8 cellular contexts compared by ENCODE assay signal in genomic region chr4:39706334-39706733, GRCh38. TPM values are rescaled to one million over a fixed set of nuclear protein-coding genes. Genes with fewer than 3 reads are reported as not detected.
DNase-seq lines count a peak whose midpoint lies in the region; ATAC-seq and TF ChIP-seq lines count a peak whose summit lies in the region.

No MANE protein-coding gene starts in this region.

- no peaks in the 10 kb centered on the region for H3K9me3 ChIP-seq in HEK293 (ENCODE audit: control insufficient read depth, insufficient read depth, low read depth, low read length)
- H3K9me3 ChIP-seq in body of pancreas: no peaks in the 10 kb centered on the region
- no peaks in the 10 kb centered on the region for H3K9me3 ChIP-seq in liver (ENCODE audit: control insufficient read depth in 4 of 4, low read length in 3 of 4)

- no peak overlapping the region for H3K4me3 Mint-ChIP-seq in activated naive CD8-positive, alpha-beta T cell treated with anti-CD3 and anti-CD28 coated beads for 36 hours

- no peak for TF ChIP-seq RAD21 in liver (IDR thresholded peaks at IDR 0.05)

- CTCF ChIA-PET in HEK293 (lab: Yijun Ruan, JAX): interaction anchor here (1.1 kb wide), 1 partner anchor 30 kb away, joined by 6 read pairs; no protein-coding TSS in a partner anchor

- POLR2A ChIA-PET in HEK293 (lab: Yijun Ruan, JAX): no interaction called here

- H3K27ac ChIP-seq in HEK293 (ENCODE audit: extremely low read depth, low read depth, low read length): no peak overlapping the region
- H3K27ac ChIP-seq in body of pancreas: peak overlapping the region in 2 of 4 donors; percentile 49 to 50
- H3K27ac ChIP-seq in liver (ENCODE audit: low read depth in 1 of 2, low read length in 2 of 2): no peak overlapping the region

- no peak overlapping the region for H3K9ac ChIP-seq in liver (ENCODE audit: low read depth in 1 of 2, low read length in 2 of 2)

- H3K4me1 ChIP-seq in HEK293 (ENCODE audit: control insufficient read depth, insufficient read depth, low read length) (no peaks in the 10 kb centered on the region; the same call in 1 of the 2 replicates), body of pancreas (peaks cover 44% of the 10 kb centered on the region), liver (ENCODE audit: control insufficient read depth in 4 of 4, insufficient read depth in 4 of 4, low read length in 3 of 4) (peaks cover 5 to 13% (median 8%) of the 10 kb centered on the region in 4 donors)

- H3K27me3 Mint-ChIP-seq in activated naive CD8-positive, alpha-beta T cell treated with anti-CD3 and anti-CD28 coated beads for 36 hours: no peaks in the 10 kb centered on the region

- H3K27me3 ChIP-seq in body of pancreas (no peaks in the 10 kb centered on the region), liver (ENCODE audit: control insufficient read depth in 4 of 4, insufficient read depth in 4 of 4, low read length in 3 of 4) (no peaks in the 10 kb centered on the region)

- no peak for TF ChIP-seq CTCF in HEK293 (tag by site-specific recombination; IDR thresholded peaks at IDR 0.05)
- TF ChIP-seq CTCF in body of pancreas (IDR thresholded peaks at IDR 0.05): no peak
- TF ChIP-seq CTCF in liver (IDR thresholded peaks at IDR 0.05; ENCODE audit: low read depth, low read length, missing input control): no peak
- TF ChIP-seq CTCF in omental fat pad (IDR thresholded peaks at IDR 0.05): no peak

- peaks cover 23% of the 10 kb centered on the region for H3K36me3 Mint-ChIP-seq in activated naive CD8-positive, alpha-beta T cell treated with anti-CD3 and anti-CD28 coated beads for 36 hours

- DNase-seq in A172 (ENCODE audit: low spot score): peak; percentile 68
- DNase-seq in body of pancreas: peak; percentile 66 to 81 (median 74)
- no peak for DNase-seq in omental fat pad (ENCODE audit: low spot score)
- no peak for DNase-seq in activated naive CD8-positive, alpha-beta T cell treated with anti-CD3 and anti-CD28 coated beads for 36 hours
- no peak for DNase-seq in NCI-H146 (lab: John Stamatoyannopoulos, UW)

- intact Hi-C loops in body of pancreas (cut with DNase I): no loop called here

- H3K4me1 Mint-ChIP-seq in activated naive CD8-positive, alpha-beta T cell treated with anti-CD3 and anti-CD28 coated beads for 36 hours: peaks cover 30% of the 10 kb centered on the region

- no peak for TF ChIP-seq POLR2A in body of pancreas (IDR thresholded peaks at IDR 0.05)

- no peak overlapping the region for H3K27ac Mint-ChIP-seq in activated naive CD8-positive, alpha-beta T cell treated with anti-CD3 and anti-CD28 coated beads for 36 hours

- H3K4me3 ChIP-seq in HEK293 (ENCODE audit: low read depth, low read length) (no peak overlapping the region), body of pancreas (no peak overlapping the region), liver (ENCODE audit: low read depth in 1 of 3, low read length in 3 of 3) (no peak overlapping the region)

- peak; percentile 74 for ATAC-seq in body of pancreas
- ATAC-seq in omental fat pad (ENCODE audit: low FRiP score): no peak
- ATAC-seq in HG03520 (IDR thresholded peaks at IDR 0.05; ENCODE audit: unreplicated experiment): no peak

- H3K36me3 ChIP-seq in HEK293 (ENCODE audit: control insufficient read depth in 2 of 2, insufficient read depth in 1 of 2, low read length in 2 of 2): peaks cover 8% of the 10 kb centered on the region in 2 experiments; a peak in 2 of 3 replicates
- H3K36me3 ChIP-seq in body of pancreas (replicated peaks in 1 of 2; ENCODE audit: insufficient read depth in 1 of 2, low read depth in 2 of 2): no peaks in the 10 kb centered on the region
- peaks cover 0 to 2% (median under 1%) of the 10 kb centered on the region in 4 donors for H3K36me3 ChIP-seq in liver (ENCODE audit: control insufficient read depth in 4 of 4, insufficient read depth in 3 of 4, low read depth in 1 of 4, low read length in 3 of 4)

- H3K9me3 Mint-ChIP-seq in activated naive CD8-positive, alpha-beta T cell treated with anti-CD3 and anti-CD28 coated beads for 36 hours: no peaks in the 10 kb centered on the region

- WGBS in body of pancreas, 2 donors: 27 to 53% methylated on average over 6 of the region's 6 CpGs
- WGBS in liver: 79% methylated on average over 6 of the region's 6 CpGs

TF ChIP-seq in HEK293, 187 proteins besides CTCF, POLR2A, EP300 and RAD21 (continues in another document):
- peak; percentile 52; the same call in 1 of the 2 replicates for TF ChIP-seq ZNF362 (tag by site-specific recombination; IDR thresholded peaks at IDR 0.05)
- 0 out of 2 replicates have a peak, but pooled peaks have one; percentile 9 for TF ChIP-seq HIC1 (tag by site-specific recombination; IDR thresholded peaks at IDR 0.05)

TF ChIP-seq in liver, 16 proteins besides CTCF, POLR2A, EP300 and RAD21:
- TF ChIP-seq YY1 (IDR thresholded peaks at IDR 0.05) (peak; percentile 19), JUND (IDR thresholded peaks at IDR 0.05) (no peak)

RNA-seq across cellular contexts. Expression of gene UBE2K, which starts 8.4 kb away (rescaled TPM):
- total RNA-seq in A172 (2014; rRNA removed; shearing (Covaris generic)): 22.5 and 22.9 TPM in 2 replicates
- total RNA-seq in body of pancreas (10 to 100 TPM; 12.2 to 19.5 TPM), liver (10 to 100 TPM; 25.8 to 26.3 TPM), omental fat pad (10 to 100 TPM; 19.7 to 33.3 (median 25.8) TPM)
- polyA plus RNA-seq in liver: 10 to 100 TPM; 21.5 to 45.3 TPM
- 100 to 1,000 TPM in 1 of 2 experiments, 10 to 100 TPM in 1; 92.7 to 102 TPM for total RNA-seq in activated naive CD8-positive, alpha-beta T cell treated with anti-CD3 and anti-CD28 coated beads for 36 hours

Comparison
In these comparisons a context has a peak if more than half of its experiments do, and no peak if none do; other contexts are left out.
1. DNase-seq: peak in A172 (single experiment) and body of pancreas (4 of 4); none in omental fat pad (single experiment), activated naive CD8-positive, alpha-beta T cell treated with anti-CD3 and anti-CD28 coated beads for 36 hours (single experiment) and NCI-H146 (single experiment).